24 cellular contexts compared by ENCODE assay signal in genomic region chr2:42742740-42743666, GRCh38. TPM values are rescaled to one million over a fixed set of nuclear protein-coding genes. Genes with fewer than 3 reads are reported as not detected.
DNase-seq lines count a peak whose midpoint lies in the region; ATAC-seq and TF ChIP-seq lines count a peak whose summit lies in the region.
"Had no signal": no experiment of that assay in that cellular context is flagged by ENCODE, and none has a peak within 500 bp of the region (broad histone marks: within the 10 kb centered on the region; RNA-seq: fewer than 3 reads in every experiment).

No MANE protein-coding gene starts in this region.

- H3K36me3 ChIP-seq in GM23248 (ENCODE audit: low read depth): no peaks in the 10 kb centered on the region
- H3K36me3 ChIP-seq: Peyer's patch, upper lobe of right lung had no signal

- H3K27me3 Mint-ChIP-seq in WTC11 (ENCODE audit: low read depth): no peaks in the 10 kb centered on the region
- no peaks in the 10 kb centered on the region for H3K27me3 Mint-ChIP-seq in memory B cell
- H3K27me3 Mint-ChIP-seq: naive thymus-derived CD8-positive, alpha-beta T cell; stimulated activated naive CD8-positive, alpha-beta T cell treated with anti-CD3 and anti-CD28 coated beads, Interleukin-15, Interleukin-2, amounts not matched to agents 100 ng/mL and 50 ng/mL, for 24 hours had no signal

- no peaks in the 10 kb centered on the region for H3K9me2 ChIP-seq in GM23248 (ENCODE audit: insufficient read depth)

- H3K4me3 ChIP-seq in GM23248 (no peak overlapping the region), coronary artery (no peak overlapping the region)
- H3K4me3 ChIP-seq: A549, BLaER1, Peyer's patch, SK-N-MC, upper lobe of right lung had no signal

- ATAC-seq in WTC11: peak; percentile 51
- peak; percentile 35 for ATAC-seq in memory B cell (ENCODE audit: low read depth)
- no peak for ATAC-seq in GM19452 (IDR thresholded peaks at IDR 0.05; ENCODE audit: unreplicated experiment)
- ATAC-seq in esophagus mucosa: no peak
- ATAC-seq: activated T-cell treated with anti-CD3 and anti-CD28 coated beads, Interleukin-2, amount 50 U/mL, for 4 hours; naive thymus-derived CD8-positive, alpha-beta T cell; upper lobe of right lung had no signal

- POLR2A ChIA-PET in WTC11 (lab: Charles Lee): no interaction called here

- peaks cover 17% of the 10 kb centered on the region for H3K4me1 Mint-ChIP-seq in WTC11
- peaks cover 6% of the 10 kb centered on the region for H3K4me1 Mint-ChIP-seq in memory B cell

- no peak overlapping the region for H3K9ac ChIP-seq in GM23248
- H3K9ac ChIP-seq: BLaER1, parathyroid adenoma had no signal

- no peaks in the 10 kb centered on the region for H3K9me3 ChIP-seq in GM23248 (ENCODE audit: low read depth)
- H3K9me3 ChIP-seq: A549, Peyer's patch, upper lobe of right lung had no signal

- H3F3A ChIP-seq in GM23248 (ENCODE audit: insufficient read depth): peaks cover 7% of the 10 kb centered on the region; the same call in 1 of the 2 replicates

- H3K27ac Mint-ChIP-seq in WTC11 (no peak overlapping the region), memory B cell (peak overlapping the region; percentile 58)
- H3K27ac Mint-ChIP-seq: stimulated activated naive CD8-positive, alpha-beta T cell treated with anti-CD3 and anti-CD28 coated beads, Interleukin-15, Interleukin-2, amounts not matched to agents 100 ng/mL and 50 ng/mL, for 24 hours; T-helper 2 cell treated with Interferon-gamma antibody and Interleukin-4, amounts not matched to agents 5 μg/mL and 100 μg/mL, for 36 hours had no signal

- peaks cover 16% of the 10 kb centered on the region for H3K4me1 ChIP-seq in GM23248 (ENCODE audit: insufficient read depth)
- H3K4me1 ChIP-seq: A549, parathyroid adenoma, Peyer's patch had no signal

- DNase-seq in COLO829 (ENCODE audit: low spot score): peak; percentile 48
- DNase-seq in GM23248: peak; percentile 14
- no peak for DNase-seq in WTC11 (ENCODE audit: low spot score)
- DNase-seq in memory B cell (ENCODE audit: low spot score in 2 of 2): no peak
- no peak for DNase-seq in coronary artery (ENCODE audit: low spot score)
- no peak for DNase-seq in inferior parietal cortex (ENCODE audit: extremely low spot score)
- DNase-seq: activated naive CD4-positive, alpha-beta T cell treated with anti-CD3 and anti-CD28 coated beads, Interleukin-2, amount 50 U/mL, for 16 hours; activated T-cell treated with anti-CD3 and anti-CD28 coated beads, Interleukin-2, amount 50 U/mL, for 4 hours; mammary epithelial cell; naive thymus-derived CD8-positive, alpha-beta T cell; NCI-H1436 treated with DMSO at 0.1 percent for 48 hours; NCI-H748 treated with DMSO at 0.1 percent for 48 hours; Peyer's patch; stimulated activated CD4-positive, alpha-beta T cell treated with anti-CD3 and anti-CD28 coated beads, Interleukin-1b, Interleukin-23, amount 100 ng/mL, for 48 hours; upper lobe of right lung had no signal

- H3K27ac ChIP-seq in GM23248 (no peak overlapping the region), coronary artery (no peak overlapping the region)
- H3K27ac ChIP-seq: A549, BLaER1, parathyroid adenoma, Peyer's patch, SK-N-MC, upper lobe of right lung had no signal

- TF ChIP-seq CTCF in WTC11 (IDR thresholded peaks at IDR 0.05) (no peak), coronary artery (IDR thresholded peaks at IDR 0.05) (no peak)

- 41 to 56% methylated on average over 2 of the region's 2 CpGs for WGBS in GM23248 (ENCODE audit: low coverage in 1 of 2, low lambda C conversion rate in 2 of 2, missing lambda C conversion rate in 2 of 2), 2 experiments

- no peaks in the 10 kb centered on the region for H3K79me2 ChIP-seq in GM23248 (ENCODE audit: insufficient read depth)
- H3K79me2 ChIP-seq: parathyroid adenoma had no signal

- peaks cover 44% of the 10 kb centered on the region for H3K36me3 Mint-ChIP-seq in WTC11
- H3K36me3 Mint-ChIP-seq in memory B cell: peaks cover 24% of the 10 kb centered on the region

- H4K20me1 ChIP-seq in GM23248 (ENCODE audit: insufficient read depth): no peaks in the 10 kb centered on the region
- H4K20me1 ChIP-seq: BLaER1 had no signal

- no peak overlapping the region for H3K4me3 Mint-ChIP-seq in WTC11
- no peak overlapping the region for H3K4me3 Mint-ChIP-seq in memory B cell
- H3K4me3 Mint-ChIP-seq: activated T-cell treated with anti-CD3 and anti-CD28 coated beads, Interleukin-2, amount 50 U/mL, for 4 hours; naive thymus-derived CD8-positive, alpha-beta T cell; stimulated activated naive CD8-positive, alpha-beta T cell treated with anti-CD3 and anti-CD28 coated beads, Interleukin-15, Interleukin-2, amounts not matched to agents 100 ng/mL and 50 ng/mL, for 24 hours; T-helper 2 cell treated with Interferon-gamma antibody and Interleukin-4, amounts not matched to agents 5 μg/mL and 100 μg/mL, for 36 hours had no signal

- H3K4me2 ChIP-seq in GM23248 (ENCODE audit: unreplicated experiment): no peak overlapping the region
- H3K4me2 ChIP-seq: A549, BLaER1 had no signal

- in situ Hi-C loops in GM23248 (cut with MboI): no loop called here

- H2AFZ ChIP-seq in GM23248: no peak overlapping the region
- H2AFZ ChIP-seq: parathyroid adenoma had no signal

- H3K27me3 ChIP-seq in GM23248 (replicated peaks; ENCODE audit: insufficient read depth): no peaks in the 10 kb centered on the region
- H3K27me3 ChIP-seq: BLaER1, Peyer's patch, upper lobe of right lung had no signal

- H3K9me3 Mint-ChIP-seq in WTC11: peaks cover 29% of the 10 kb centered on the region
- peaks cover 5% of the 10 kb centered on the region for H3K9me3 Mint-ChIP-seq in memory B cell
- H3K9me3 Mint-ChIP-seq: stimulated activated naive CD8-positive, alpha-beta T cell treated with anti-CD3 and anti-CD28 coated beads, Interleukin-15, Interleukin-2, amounts not matched to agents 100 ng/mL and 50 ng/mL, for 24 hours had no signal

- CTCF ChIA-PET in WTC11 (lab: Charles Lee): interaction anchor here (0.6 to 1.5 kb wide), 7 partner anchors 12 to 145 kb away, joined by 3 to 4 read pairs (median 3); no protein-coding TSS in a partner anchor

TF ChIP-seq in WTC11, 78 proteins besides CTCF, POLR2A, EP300 and RAD21 (continues in another document):
- no peak for TF ChIP-seq TP53 (CRISPR knock-in tag; IDR thresholded peaks at IDR 0.05)
- TF ChIP-seq HMGA2 (CRISPR knock-in tag; IDR thresholded peaks at IDR 0.05): no peak
- TF ChIP-seq RORB (CRISPR knock-in tag; IDR thresholded peaks at IDR 0.05): no peak
- TF ChIP-seq SOX15 (CRISPR knock-in tag; IDR thresholded peaks at IDR 0.05): no peak
- TF ChIP-seq USF2 (CRISPR knock-in tag; IDR thresholded peaks at IDR 0.05): no peak
- TF ChIP-seq ATF1 (CRISPR knock-in tag; IDR thresholded peaks at IDR 0.05): no peak
- no peak for TF ChIP-seq MLX (CRISPR knock-in tag; IDR thresholded peaks at IDR 0.05)
- no peak for TF ChIP-seq CREM (CRISPR knock-in tag; IDR thresholded peaks at IDR 0.05)
- TF ChIP-seq JAZF1 (CRISPR knock-in tag; IDR thresholded peaks at IDR 0.05): no peak
- no peak for TF ChIP-seq HMGXB4 (CRISPR knock-in tag; IDR thresholded peaks at IDR 0.05)
- no peak for TF ChIP-seq ZNF423 (CRISPR knock-in tag; IDR thresholded peaks at IDR 0.05)
- TF ChIP-seq NFATC4 (CRISPR knock-in tag; IDR thresholded peaks at IDR 0.05): no peak
- no peak for TF ChIP-seq JUN (CRISPR knock-in tag; IDR thresholded peaks at IDR 0.05)
- no peak for TF ChIP-seq ZNF396 (CRISPR knock-in tag; IDR thresholded peaks at IDR 0.05; ENCODE audit: borderline replicate concordance)

RNA-seq across cellular contexts. Expression of gene OXER1, which starts 20.9 kb away (rescaled TPM):
- not detected in 2 replicates for total RNA-seq in GM23248 (2014; rRNA removed; shearing (Covaris generic))
- polyA plus RNA-seq in GM23248 (2016; fragmentation: Nextera tagmentation; extraction: Ambion mirVana): not detected in 2 replicates
- total RNA-seq in WTC11 (2021) (2.6 to 2.7 TPM (median 2.7 TPM) in 3 replicates), esophagus mucosa (0.40 TPM)
- polyA plus RNA-seq: A549, keratinocyte, mammary epithelial cell had no signal

RNA-seq across cellular contexts. Expression of gene HAAO, which starts 49.4 kb away (rescaled TPM):
- total RNA-seq in GM23248 (2014; rRNA removed; shearing (Covaris generic)): not detected in 2 replicates
- polyA plus RNA-seq in GM23248 (2016; fragmentation: Nextera tagmentation; extraction: Ambion mirVana): 0.36 TPM in 1 of 2 replicates, not detected in the other
- 8.0 to 9.8 TPM (median 8.4 TPM) in 3 replicates for total RNA-seq in WTC11 (2021)
- 4.1 TPM for total RNA-seq in esophagus mucosa
- polyA plus RNA-seq: A549, mammary epithelial cell had no signal

Comparison
In these comparisons a context has a peak if more than half of its experiments do, and no peak if none do; other contexts are left out.
1. DNase-seq: peak in COLO829 (single experiment) and GM23248 (single experiment); none in WTC11 (single experiment), memory B cell (0 of 2), coronary artery (single experiment) and inferior parietal cortex (single experiment).
2. ATAC-seq: peak in WTC11 (single experiment) and memory B cell (single experiment); none in GM19452 (single experiment) and esophagus mucosa (single experiment).